11 cellular contexts compared by ENCODE assay signal in genomic region chr5:42483472-42484154, GRCh38.
DNase-seq lines count a peak whose midpoint lies in the region; ATAC-seq, FAIRE-seq and TF ChIP-seq lines count a peak whose summit lies in the region.
"Had no signal": no experiment of that assay in that cellular context is flagged by ENCODE, and none has a peak within 500 bp of the region (broad histone marks: within the 10 kb centered on the region; RNA-seq: fewer than 3 reads in every experiment).

No MANE protein-coding gene starts in this region.

- CTCF ChIA-PET in HepG2 (lab: Yijun Ruan, JAX; ENCODE audit: low intra/inter-chr PET ratio, low total read pairs) = no interaction called here
- CTCF ChIA-PET in HEK293T (lab: Yijun Ruan, JAX) = no interaction called here

- no TSS peak for BruUV-seq in HepG2 (replicated peaks; lab: Mats Ljungman, UMichigan)

- no peak overlapping the region for H3K4me3 Mint-ChIP-seq in endodermal cell

- H3K9me3 Mint-ChIP-seq in endodermal cell = peaks cover 37% of the 10 kb centered on the region

- no peaks in the 10 kb centered on the region for H3K79me2 ChIP-seq in HepG2 (ENCODE audit: insufficient read depth, low read length)

- H3K9me3 ChIP-seq in liver (ENCODE audit: control insufficient read depth in 4 of 4, low read length in 3 of 4) = no peaks in the 10 kb centered on the region
- H3K9me3 ChIP-seq in HepG2 (ENCODE audit: low read length) = no peaks in the 10 kb centered on the region
- H3K9me3 ChIP-seq in endodermal cell (ENCODE audit: control insufficient read depth, low read length) = peaks cover 8% of the 10 kb centered on the region

- no peaks in the 10 kb centered on the region for H3K36me3 Mint-ChIP-seq in endodermal cell (ENCODE audit: low read depth)

- H3K27ac Mint-ChIP-seq in endodermal cell = no peak overlapping the region

- no peak for FAIRE-seq in HepG2 (lab: Jason Lieb, UNC)

- H4K20me1 ChIP-seq in HepG2 (ENCODE audit: insufficient read depth, low read length) = no peaks in the 10 kb centered on the region

- ATAC-seq in HepG2 (no peak), HG02798 (IDR thresholded peaks at IDR 0.05; ENCODE audit: poor library complexity, unreplicated experiment) (peak; percentile 68), esophagus mucosa (no peak)

- 73% methylated on average over 5 of the region's 5 CpGs for WGBS in liver
- 9% methylated on average over 5 of the region's 5 CpGs for WGBS in HepG2 (ENCODE audit: low lambda C conversion rate)
- WGBS in endodermal cell (ENCODE audit: insufficient coverage in 1 of 2, insufficient read length in 1 of 2), 2 experiments = 90 to 94% methylated on average over 4 of the region's 5 CpGs

- POLR2A ChIA-PET in HepG2 (lab: Yijun Ruan, JAX) (no interaction called here), HEK293T (lab: Yijun Ruan, JAX) (no interaction called here)

- peak in 1 of 2 donors; percentile 18 for TF ChIP-seq RAD21 in liver (IDR thresholded peaks at IDR 0.05)
- no peak for TF ChIP-seq RAD21 in HepG2 (CRISPR knock-in tag; IDR thresholded peaks at IDR 0.05)

- no peak overlapping the region for H3K4me3 ChIP-seq in liver (ENCODE audit: low read depth in 1 of 3, low read length in 3 of 3)
- H3K4me3 ChIP-seq in HepG2 (replicated peaks in 1 of 3; ENCODE audit: insufficient read depth in 1 of 3, low read depth in 2 of 3, low read length in 3 of 3) = no peak overlapping the region
- H3K4me3 ChIP-seq in LNCaP clone FGC (ENCODE audit: low read depth, low read length) = no peak overlapping the region
- H3K4me3 ChIP-seq in endodermal cell (ENCODE audit: low read length) = no peak overlapping the region
- H3K4me3 ChIP-seq: transverse colon had no signal

- no peak overlapping the region for H3K27ac ChIP-seq in liver (ENCODE audit: low read depth in 1 of 2, low read length in 2 of 2)
- H3K27ac ChIP-seq in HepG2 (ENCODE audit: extremely low read length, insufficient read depth, low read length) = no peak overlapping the region
- H3K27ac ChIP-seq in endodermal cell (ENCODE audit: low read depth, low read length) = no peak overlapping the region
- H3K27ac ChIP-seq: transverse colon had no signal

- H3K4me1 ChIP-seq in liver (ENCODE audit: control insufficient read depth in 4 of 4, insufficient read depth in 4 of 4, low read length in 3 of 4) (peaks cover 0 to 12% (median 3%) of the 10 kb centered on the region in 4 donors), HepG2 (ENCODE audit: insufficient read depth, low read length) (no peaks in the 10 kb centered on the region), endodermal cell (ENCODE audit: control insufficient read depth, insufficient read depth, low read length) (no peaks in the 10 kb centered on the region)
- H3K4me1 ChIP-seq: transverse colon had no signal

- H3K27me3 Mint-ChIP-seq in endodermal cell (ENCODE audit: insufficient read depth) = no peaks in the 10 kb centered on the region

- H3K4me1 Mint-ChIP-seq in endodermal cell = no peaks in the 10 kb centered on the region

- no peak overlapping the region for H2AFZ ChIP-seq in HepG2 (ENCODE audit: low read length)

- H3K27me3 ChIP-seq in liver (ENCODE audit: control insufficient read depth in 4 of 4, insufficient read depth in 4 of 4, low read length in 3 of 4) (no peaks in the 10 kb centered on the region), HepG2 (ENCODE audit: control insufficient read depth in 1 of 2, insufficient read depth in 2 of 2, low read length in 2 of 2) (no peaks in the 10 kb centered on the region), endodermal cell (ENCODE audit: control insufficient read depth, insufficient read depth, low read length, poor library complexity, severe bottlenecking) (no peaks in the 10 kb centered on the region)
- H3K27me3 ChIP-seq: transverse colon had no signal

- intact Hi-C loops in HepG2 (cut with micrococcal nuclease; ENCODE audit: unreplicated experiment) = no loop called here

- no peak for DNase-seq in HepG2 (ENCODE audit: low spot score)
- peak; percentile 76 for DNase-seq in LNCaP clone FGC (ENCODE audit: low read depth)
- DNase-seq in HEK293T (ENCODE audit: extremely low spot score) = no peak
- DNase-seq in endodermal cell = no peak
- DNase-seq in NCI-H2227 (lab: John Stamatoyannopoulos, UW; ENCODE audit: unreplicated experiment) = no peak
- DNase-seq: effector memory CD4-positive, alpha-beta T cell; NCI-H1436; transverse colon had no signal

- no peak overlapping the region for H3K9ac ChIP-seq in liver (ENCODE audit: low read depth in 1 of 2, low read length in 2 of 2)
- no peak overlapping the region for H3K9ac ChIP-seq in HepG2 (ENCODE audit: insufficient read depth, low read depth, low read length)
- H3K9ac ChIP-seq in endodermal cell (ENCODE audit: extremely low read depth, low read length, poor library complexity, severe bottlenecking) = no peak overlapping the region

- TF ChIP-seq POLR2A in HepG2 (IDR thresholded peaks at IDR 0.05; ENCODE audit: insufficient read depth in 1 of 2, low read depth in 2 of 2, low read length in 2 of 2) = no peak

- TF ChIP-seq CTCF in liver (IDR thresholded peaks at IDR 0.05; ENCODE audit: low read depth, low read length, missing input control) (no peak), HepG2 (CRISPR knock-in tag; IDR thresholded peaks at IDR 0.05) (no peak), LNCaP clone FGC (IDR thresholded peaks at IDR 0.05; ENCODE audit: control insufficient read depth, extremely low read depth, insufficient read depth) (no peak), endodermal cell (conservative IDR thresholded peaks at IDR 0.05) (no peak)

- H3K36me3 ChIP-seq in liver (ENCODE audit: control insufficient read depth in 4 of 4, insufficient read depth in 3 of 4, low read depth in 1 of 4, low read length in 3 of 4) (peaks cover 0 to 8% (median 0%) of the 10 kb centered on the region in 4 donors), HepG2 (replicated peaks in 1 of 2; ENCODE audit: control insufficient read depth in 1 of 2, insufficient read depth in 2 of 2, low read length in 2 of 2) (no peaks in the 10 kb centered on the region), endodermal cell (ENCODE audit: control insufficient read depth, insufficient read depth, low read length) (no peaks in the 10 kb centered on the region)
- H3K36me3 ChIP-seq: transverse colon had no signal

- in situ Hi-C loops in HepG2 (cut with HindIII; ENCODE audit: extremely low pct_ligation_motif_present, low pct_unique_long_range_greater_than_20kb) = no loop called here

- no peak for TF ChIP-seq EP300 in HepG2 (IDR thresholded peaks at IDR 0.05; ENCODE audit: low read depth in 2 of 2, low read length in 2 of 2)
- TF ChIP-seq EP300 in HepG2 (CRISPR knock-in tag; IDR thresholded peaks at IDR 0.05; ENCODE audit: borderline replicate concordance) = no peak

- no peak overlapping the region for H3K4me2 ChIP-seq in HepG2 (ENCODE audit: low read depth, low read length)

TF ChIP-seq in HepG2, 621 proteins besides CTCF, POLR2A, EP300 and RAD21 (continues in another document):
- TF ChIP-seq HDAC1 (CRISPR knock-in tag; IDR thresholded peaks at IDR 0.05) (no peak), ZNF253 (CRISPR knock-in tag; IDR thresholded peaks at IDR 0.05; ENCODE audit: borderline replicate concordance) (no peak), ZNF350 (CRISPR knock-in tag; IDR thresholded peaks at IDR 0.05; ENCODE audit: borderline replicate concordance, low read depth) (no peak), UBTF (CRISPR knock-in tag; IDR thresholded peaks at IDR 0.05) (no peak), ZNF879 (CRISPR knock-in tag; IDR thresholded peaks at IDR 0.05) (no peak), ZNF24 (IDR thresholded peaks at IDR 0.05) (no peak), ZNF44 (CRISPR knock-in tag; IDR thresholded peaks at IDR 0.05) (no peak)

TF ChIP-seq in HEK293T, 16 proteins besides CTCF, POLR2A, EP300 and RAD21:
- TF ChIP-seq SUZ12 (IDR thresholded peaks at IDR 0.05) = no peak
- no peak for TF ChIP-seq ZNF384 (IDR thresholded peaks at IDR 0.05)
- TF ChIP-seq FOXK2 (IDR thresholded peaks at IDR 0.05) = no peak
